ENCODE assay signal across 6 cellular contexts in genomic region chr6:39016831-39017230, GRCh38.
"Had no signal": no experiment of that assay in that cellular context is flagged by ENCODE, and none has a peak within 500 bp of the region (broad histone marks: within the 10 kb centered on the region; RNA-seq: fewer than 3 reads in every experiment).

No MANE protein-coding gene starts in this region.

- H3K4me3 Mint-ChIP-seq: IgD-negative memory B cell had no signal

- H3K27ac Mint-ChIP-seq: IgD-negative memory B cell had no signal

- DNase-seq: IMR-90, KBM-7, KG1 had no signal

- ATAC-seq: HepG2, K562 had no signal

- H3K4me1 Mint-ChIP-seq: IgD-negative memory B cell had no signal
